ENCODE assay signal across 16 cellular contexts in genomic region chr6:34529665-34530327, GRCh38. TPM values are rescaled to one million over a fixed set of nuclear protein-coding genes. Genes with fewer than 3 reads are reported as not detected.
DNase-seq lines count a peak whose midpoint lies in the region; ATAC-seq, FAIRE-seq and TF ChIP-seq lines count a peak whose summit lies in the region.
"Had no signal": no experiment of that assay in that cellular context is flagged by ENCODE, and none has a peak within 500 bp of the region (broad histone marks: within the 10 kb centered on the region; RNA-seq: fewer than 3 reads in every experiment).

No MANE protein-coding gene starts in this region.

- peak overlapping the region in 1 of 2 experiments; percentile 49; a peak in 1 of 4 replicates for H3K9ac ChIP-seq in K562 (ENCODE audit: insufficient read depth in 1 of 2, low read depth in 2 of 2, low read length in 2 of 2)

- no peaks in the 10 kb centered on the region for H4K20me1 ChIP-seq in K562 (replicated peaks; ENCODE audit: control insufficient read depth, insufficient read depth, low read length)

- in situ Hi-C loops in K562 (cut with MboI) = loop anchor here (5.0 kb wide), 1 partner anchor 78 kb away; no protein-coding TSS in a partner anchor

- H3K36me3 ChIP-seq in K562 (ENCODE audit: control insufficient read depth, insufficient read depth, low read length) = no peaks in the 10 kb centered on the region
- H3K36me3 ChIP-seq in lower lobe of right lung = no peaks in the 10 kb centered on the region
- H3K36me3 ChIP-seq in spleen = no peaks in the 10 kb centered on the region
- no peaks in the 10 kb centered on the region for H3K36me3 ChIP-seq in ovary
- H3K36me3 ChIP-seq: left lung, neutrophil, Peyer's patch, uterus had no signal

- no peaks in the 10 kb centered on the region for H3K9me1 ChIP-seq in K562 (ENCODE audit: control insufficient read depth, insufficient read depth, low read length)

- H3K4me1 ChIP-seq in K562 (replicated peaks in 1 of 2; ENCODE audit: control insufficient read depth in 2 of 2, insufficient read depth in 2 of 2, low read length in 2 of 2) = peaks cover 19 to 68% of the 10 kb centered on the region in 2 experiments
- H3K4me1 ChIP-seq in lower lobe of right lung = peaks cover 10% of the 10 kb centered on the region
- H3K4me1 ChIP-seq in spleen = peaks cover 6 to 18% (median 13%) of the 10 kb centered on the region in 6 donors
- H3K4me1 ChIP-seq in ovary (ENCODE audit: insufficient read depth) = no peaks in the 10 kb centered on the region
- H3K4me1 ChIP-seq: uterus had no signal

- no peak for FAIRE-seq in K562 (lab: Jason Lieb, UNC)
- FAIRE-seq in urothelium cell line (lab: Jason Lieb, UNC) = peak; percentile 46
- FAIRE-seq: GM12878 had no signal

- BruUV-seq in K562 (replicated peaks; lab: Mats Ljungman, UMichigan) = no TSS peak

- H3K27ac ChIP-seq in K562 (ENCODE audit: extremely low read depth, low read depth, low read length) (no peak overlapping the region), lower lobe of right lung (no peak overlapping the region), spleen (no peak overlapping the region), ovary (no peak overlapping the region)
- H3K27ac ChIP-seq: left lung, neutrophil, Peyer's patch, uterus had no signal

- no peak overlapping the region for H2AFZ ChIP-seq in K562 (ENCODE audit: low read depth, low read length)

- no peaks in the 10 kb centered on the region for H3K27me3 ChIP-seq in K562 (ENCODE audit: control insufficient read depth in 2 of 2, insufficient read depth in 2 of 2, low read length in 2 of 2)
- no peaks in the 10 kb centered on the region for H3K27me3 ChIP-seq in lower lobe of right lung (ENCODE audit: low read depth)
- no peaks in the 10 kb centered on the region for H3K27me3 ChIP-seq in spleen (replicated peaks in 1 of 7)
- H3K27me3 ChIP-seq in ovary = no peaks in the 10 kb centered on the region
- H3K27me3 ChIP-seq: left lung, Peyer's patch, uterus had no signal

- H3K79me2 ChIP-seq in K562 (ENCODE audit: control insufficient read depth, insufficient read depth, low read length) = no peaks in the 10 kb centered on the region

- WGBS in K562 (ENCODE audit: insufficient coverage, low coverage, missing lambda C conversion rate) = 23% methylated on average over 10 of the region's 10 CpGs
- WGBS in spleen, 5 donors = 74 to 88% (median 83%) methylated on average over 8 to 10 of the region's 10 CpGs
- 59 to 73% (median 60%) methylated on average over 10 of the region's 10 CpGs for WGBS in ovary, 3 donors

- peak in 1 of 2 experiments; percentile 49; a peak in 2 of 4 replicates for TF ChIP-seq RAD21 in K562 (CRISPR knock-in tag; conservative IDR thresholded peaks at IDR 0.05 in 1 of 2, IDR thresholded peaks at IDR 0.05 in 1 of 2)

- H3K9me3 ChIP-seq in K562 (replicated peaks; ENCODE audit: control insufficient read depth, insufficient read depth, low read depth, low read length) (no peaks in the 10 kb centered on the region), lower lobe of right lung (no peaks in the 10 kb centered on the region), spleen (no peaks in the 10 kb centered on the region), ovary (no peaks in the 10 kb centered on the region)
- H3K9me3 ChIP-seq: left lung, neutrophil, Peyer's patch, uterus had no signal

- intact Hi-C loops in Right ventricle myocardium superior (cut with DNase I) = no loop called here
- intact Hi-C loops in left cardiac atrium (cut with DNase I) = loop anchor here in 1 of 2 donors (5.0 kb wide), 1 partner anchor 78 kb away; no protein-coding TSS in a partner anchor
- intact Hi-C loops in K562 (cut with micrococcal nuclease) = no loop called here
- intact Hi-C loops in lower lobe of right lung (cut with DNase I) = no loop called here
- intact Hi-C loops in spleen (cut with DNase I; ENCODE audit: low total_unique reads) = loop anchor here (10.0 kb wide), 1 partner anchor 75 kb away; no protein-coding TSS in a partner anchor
- intact Hi-C loops in ovary (cut with DNase I) = loop anchor here (5.0 kb wide), 2 partner anchors 73 to 78 kb away; no protein-coding TSS in a partner anchor

- POLR2A ChIA-PET in K562 (lab: Yijun Ruan, JAX) = interaction anchor here (0.7 kb wide), 1 partner anchor 80 kb away, joined by 3 read pairs; no protein-coding TSS in a partner anchor

- ATAC-seq in Right ventricle myocardium superior (ENCODE audit: poor library complexity) = no peak
- ATAC-seq in left cardiac atrium = no peak
- ATAC-seq in K562 = no peak
- ATAC-seq in lower lobe of right lung = no peak
- ATAC-seq in activated CD4-positive, CD25-positive, alpha-beta regulatory T cell treated with anti-CD3 and anti-CD28 coated beads, Interleukin-2, amount 50 U/mL, for 24 hours = no peak
- ATAC-seq: GM12878, left lung had no signal

- no peak overlapping the region for H3K4me3 ChIP-seq in K562
- H3K4me3 ChIP-seq in lower lobe of right lung = no peak overlapping the region
- H3K4me3 ChIP-seq in spleen = no peak overlapping the region
- no peak overlapping the region for H3K4me3 ChIP-seq in ovary
- H3K4me3 ChIP-seq: GM12878, left lung, Peyer's patch, uterus had no signal

- TF ChIP-seq EP300 in K562 (IDR thresholded peaks at IDR 0.05; ENCODE audit: low read length) = no peak
- no peak for TF ChIP-seq EP300 in ovary (IDR thresholded peaks at IDR 0.05)

- TF ChIP-seq POLR2A in K562 (conservative IDR thresholded peaks at IDR 0.05) (no peak), spleen (IDR thresholded peaks at IDR 0.05) (no peak), ovary (IDR thresholded peaks at IDR 0.05) (no peak)

- TF ChIP-seq CTCF in K562 (IDR thresholded peaks at IDR 0.05 in 2 of 3, conservative IDR thresholded peaks at IDR 0.05 in 1 of 3; ENCODE audit: insufficient read depth in 2 of 3, low read depth in 1 of 3, low read length in 3 of 3) (peak; percentile 22 to 38 (median 28); a peak in 3 of 6 replicates), lower lobe of right lung (IDR thresholded peaks at IDR 0.05) (no peak), spleen (IDR thresholded peaks at IDR 0.05 in 8 of 11, conservative IDR thresholded peaks at IDR 0.05 in 3 of 11) (no peak), ovary (IDR thresholded peaks at IDR 0.05) (no peak)

- no peak overlapping the region for H3K4me2 ChIP-seq in K562 (ENCODE audit: insufficient read depth, low read length)

- CTCF ChIA-PET in K562 (lab: Yijun Ruan, JAX; ENCODE audit: low intra/inter-chr PET ratio) = interaction anchor here (1.0 kb wide), 1 partner anchor 81 kb away, joined by 3 read pairs; no protein-coding TSS in a partner anchor

- DNase-seq in Right ventricle myocardium superior (peak; percentile 61), left cardiac atrium (no peak), K562 (ENCODE audit: extremely low read depth in 1 of 4, low spot score in 3 of 4) (no peak), lower lobe of right lung (peak; percentile 44), urothelium cell line (ENCODE audit: low spot score) (no peak), spleen (no peak), ovary (no peak)
- DNase-seq: activated CD4-positive, alpha-beta T cell treated with anti-CD3 and anti-CD28 coated beads, Interleukin-2, amount 50 U/mL, for 4 hours; glutamatergic neuron; NCI-H2171; uterus had no signal

TF ChIP-seq in K562, 482 proteins besides CTCF, POLR2A, EP300 and RAD21 (continues in another document):
- TF ChIP-seq ZNF398 (CRISPR knock-in tag; IDR thresholded peaks at IDR 0.05) (no peak), ZNF232 (CRISPR knock-in tag; IDR thresholded peaks at IDR 0.05) (no peak), NCOA4 (IDR thresholded peaks at IDR 0.05; ENCODE audit: partially characterized antibody) (no peak), HMG20A (CRISPR knock-in tag; conservative IDR thresholded peaks at IDR 0.05) (no peak), ZC3H4 (CRISPR knock-in tag; IDR thresholded peaks at IDR 0.05; ENCODE audit: borderline replicate concordance) (no peak), PCBP2 (IDR thresholded peaks at IDR 0.05; ENCODE audit: low read depth, low read length, poor library complexity, severe bottlenecking) (no peak)

RNA-seq across cellular contexts. Expression of gene SPDEF, which starts 26.3 kb away (rescaled TPM):
- total RNA-seq in Right ventricle myocardium superior (not detected), left cardiac atrium (under 1 TPM in 1 of 2 donors, not detected in 1; 0.16 TPM), K562 (2014; rRNA removed) (0.08 TPM in 1 of 2 replicates, not detected in the other), K562 (2014; rRNA removed; fragmentation: Illumina TruSeq; extraction: Trizol) (not detected in 2 replicates), K562 (2015; rRNA removed; fragmentation: Illumina TruSeq; extraction: Trizol) (0.11 and 0.15 TPM in 2 replicates), K562 (2021) (0.11 and 0.16 TPM in 2 replicates), lower lobe of right lung (3.5 TPM), spleen (under 1 TPM in 1 of 7 donors, not detected in 6; 0.32 TPM), ovary (1 to 10 TPM in 1 of 7 donors, under 1 TPM in 4, not detected in 2; 0.24 to 1.6 (median 0.69) TPM)
- total RNA-seq in K562 (2011; cell fraction: chromatin; rRNA removed; ENCODE audit: low replicate concordance) = not detected in 2 replicates
- total RNA-seq in K562 (2011; cell fraction: nucleolus; rRNA removed) = 0.13 TPM in 1 of 2 replicates, not detected in the other
- 0.29 TPM in 1 of 2 replicates, not detected in the other for total RNA-seq in K562 (2011; cell fraction: nucleoplasm; rRNA removed)
- polyA plus RNA-seq in K562 (2011; rRNA removed) (0.04 and 0.08 TPM in 2 replicates), K562 (2014; fragmentation: Illumina TruSeq; extraction: Trizol) (0.10 TPM in 1 of 2 replicates, not detected in the other), K562 (2014; fragmentation: Nextera tagmentation; extraction: Ambion mirVana) (not detected), K562 (2014; rRNA removed) (0.08 and 0.12 TPM in 2 replicates), spleen (under 1 TPM in 2 of 3 donors, not detected in 1; 0.03 to 0.13 TPM), ovary (under 1 TPM in 1 of 2 donors, not detected in 1; 0.11 TPM)
- polyA plus RNA-seq in K562 (2011; cell fraction: cytosol; rRNA removed) = 0.13 and 0.16 TPM in 2 replicates
- polyA plus RNA-seq in K562 (2011; cell fraction: nucleus; rRNA removed) = 0.23 and 0.35 TPM in 2 replicates
- polyA plus RNA-seq in K562 (2012) = 0.05 TPM in 1 of 2 replicates, not detected in the other
- polyA minus RNA-seq in K562 (2011; rRNA and poly(A)+ RNA removed) = not detected in 2 replicates
- polyA minus RNA-seq in K562 (2011; cell fraction: cytosol; rRNA and poly(A)+ RNA removed) = not detected in 2 replicates
- not detected in 2 replicates for polyA minus RNA-seq in K562 (2011; cell fraction: nucleus; rRNA and poly(A)+ RNA removed)
- total RNA-seq: GM12878 had no signal
- polyA plus RNA-seq: GM12878 had no signal

Comparison
In these comparisons a context has a peak if more than half of its experiments do, and no peak if none do; other contexts are left out.
1. DNase-seq: peak in Right ventricle myocardium superior (single experiment) and lower lobe of right lung (single experiment); none in left cardiac atrium (single experiment), K562 (0 of 4), urothelium cell line (single experiment), spleen (single experiment) and ovary (0 of 5).
2. CTCF ChIP-seq: peak in K562 (3 of 3); none in lower lobe of right lung (single experiment), spleen (0 of 11) and ovary (0 of 3).
3. intact Hi-C loops: an anchor here in spleen (10.0 kb wide) and ovary (5.0 kb wide); none called in Right ventricle myocardium superior, K562 and lower lobe of right lung.